Comparison of ENCODE assay signal across 23 cellular contexts in genomic region chr4:146640459-146641061, GRCh38. TPM values are rescaled to one million over a fixed set of nuclear protein-coding genes. Genes with fewer than 3 reads are reported as not detected.
A peak's percentile ranks its signal among the peaks of the same experiment; 100 is the strongest.
DNase-seq lines count a peak whose midpoint lies in the region; ATAC-seq and TF ChIP-seq lines count a peak whose summit lies in the region.
"Had no signal": no experiment of that assay in that cellular context is flagged by ENCODE, and none has a peak within 500 bp of the region (broad histone marks: within the 10 kb centered on the region; RNA-seq: fewer than 3 reads in every experiment).

No MANE protein-coding gene starts in this region.

- H3K4me1 ChIP-seq in ACC112 (ENCODE audit: control insufficient read depth, insufficient read depth, low read length, unreplicated experiment) (peaks cover 4% of the 10 kb centered on the region), GM23248 (ENCODE audit: insufficient read depth) (no peaks in the 10 kb centered on the region)

- POLR2A ChIA-PET in GM10248 (lab: Yijun Ruan, JAX) = no interaction called here

- WGBS in GM23248 (ENCODE audit: low coverage in 1 of 2, low lambda C conversion rate in 2 of 2, missing lambda C conversion rate in 2 of 2), 2 experiments = 5 to 8% methylated on average over 37 of the region's 37 CpGs

- H3K27ac ChIP-seq in ACC112 (ENCODE audit: low read depth, low read length) (no peak overlapping the region), GM23248 (no peak overlapping the region)
- H3K27ac ChIP-seq: cardiac muscle cell, gastrocnemius medialis, pancreas had no signal

- peaks cover 0 to 16% (median 6%) of the 10 kb centered on the region in 5 experiments for H3K9me3 Mint-ChIP-seq in brain

- H3K27ac Mint-ChIP-seq in brain = no peak overlapping the region
- H3K27ac Mint-ChIP-seq: activated CD4-positive, alpha-beta T cell treated with anti-CD3 and anti-CD28 coated beads for 36 hours; immature natural killer cell; stimulated activated naive CD8-positive, alpha-beta T cell treated with anti-CD3 and anti-CD28 coated beads, Interleukin-15, Interleukin-2, amounts not matched to agents 100 ng/mL and 50 ng/mL, for 24 hours had no signal

- H3K4me1 Mint-ChIP-seq in brain = peaks cover 36% of the 10 kb centered on the region

- in situ Hi-C loops in GM23248 (cut with MboI) = no loop called here

- no peak for ATAC-seq in HG03342 (IDR thresholded peaks at IDR 0.05; ENCODE audit: unreplicated experiment)
- ATAC-seq: activated CD4-positive, alpha-beta T cell treated with anti-CD3 and anti-CD28 coated beads for 36 hours; gastrocnemius medialis; pancreas had no signal

- H3F3A ChIP-seq in GM23248 (ENCODE audit: insufficient read depth) = no peaks in the 10 kb centered on the region

- H3K4me2 ChIP-seq in GM23248 (ENCODE audit: unreplicated experiment) = no peak overlapping the region

- H3K36me3 ChIP-seq in ACC112 (ENCODE audit: insufficient read depth, low read length) = no peaks in the 10 kb centered on the region
- H3K36me3 ChIP-seq in GM23248 (ENCODE audit: low read depth) = no peaks in the 10 kb centered on the region
- H3K36me3 ChIP-seq: cardiac muscle cell, gastrocnemius medialis, pancreas had no signal

- H4K20me1 ChIP-seq in GM23248 (ENCODE audit: insufficient read depth) = no peaks in the 10 kb centered on the region

- CTCF ChIA-PET in GM10248 (lab: Yijun Ruan, JAX) = no interaction called here

- H3K9me2 ChIP-seq in GM23248 (ENCODE audit: insufficient read depth) = no peaks in the 10 kb centered on the region

- H3K9ac ChIP-seq in GM23248 = no peak overlapping the region

- peaks cover 100% of the 10 kb centered on the region for H3K27me3 ChIP-seq in ACC112 (ENCODE audit: insufficient read depth, low read length)
- peaks cover 77% of the 10 kb centered on the region for H3K27me3 ChIP-seq in GM23248 (replicated peaks; ENCODE audit: insufficient read depth)

- H2AFZ ChIP-seq in ACC112 (ENCODE audit: low read length, unreplicated experiment) = no peak overlapping the region
- H2AFZ ChIP-seq in GM23248 = no peak overlapping the region

- peak overlapping the region; percentile 48; the same call in 1 of the 2 replicates for H3K4me3 ChIP-seq in ACC112 (ENCODE audit: low read depth, low read length)
- H3K4me3 ChIP-seq in GM23248 = no peak overlapping the region
- H3K4me3 ChIP-seq: cardiac muscle cell, gastrocnemius medialis, pancreas had no signal

- H3K79me2 ChIP-seq in ACC112 (ENCODE audit: control insufficient read depth, insufficient read depth, low read length, unreplicated experiment) = no peaks in the 10 kb centered on the region
- no peaks in the 10 kb centered on the region for H3K79me2 ChIP-seq in GM23248 (ENCODE audit: insufficient read depth)

- no peaks in the 10 kb centered on the region for H3K9me3 ChIP-seq in GM23248 (ENCODE audit: low read depth)
- H3K9me3 ChIP-seq: gastrocnemius medialis, pancreas had no signal

- peak overlapping the region; percentile 66 to 84 (median 82) for H3K4me3 Mint-ChIP-seq in brain
- H3K4me3 Mint-ChIP-seq: stimulated activated naive CD8-positive, alpha-beta T cell treated with anti-CD3 and anti-CD28 coated beads, Interleukin-15, Interleukin-2, amounts not matched to agents 100 ng/mL and 50 ng/mL, for 24 hours had no signal

- no peak for TF ChIP-seq CTCF in brain (conservative IDR thresholded peaks at IDR 0.05)
- no peak for TF ChIP-seq CTCF in GM10248 (IDR thresholded peaks at IDR 0.05; ENCODE audit: control extremely low read depth, extremely low read depth, low read depth, missing control alignments)

- peaks cover 100% of the 10 kb centered on the region for H3K27me3 Mint-ChIP-seq in brain

- DNase-seq in GM23248 (peak; percentile 5), left kidney (ENCODE audit: low read depth, low spot score) (peak; percentile 12), MV-4-11 (lab: John Stamatoyannopoulos, UW) (no peak), GM10248 (ENCODE audit: extremely low spot score) (no peak), globus pallidus (ENCODE audit: low spot score) (no peak)
- DNase-seq: activated CD4-positive, alpha-beta T cell treated with anti-CD3 and anti-CD28 coated beads for 36 hours; gastrocnemius medialis; immature natural killer cell; NCI-H1436; NCI-H524; RPMI8226; stimulated activated CD4-positive, alpha-beta T cell treated with anti-CD3 and anti-CD28 coated beads, Interleukin-1b, Interleukin-23, amount 100 ng/mL, for 48 hours; trophoblast cell had no signal

- no peaks in the 10 kb centered on the region for H3K36me3 Mint-ChIP-seq in brain

RNA-seq across cellular contexts. Expression of gene POU4F2, which starts 1.9 kb away (rescaled TPM):
- total RNA-seq in GM23248 (2014; rRNA removed; shearing (Covaris generic)) = not detected in 2 replicates
- polyA plus RNA-seq in GM23248 (2016; fragmentation: Nextera tagmentation; extraction: Ambion mirVana) (not detected in 2 replicates), brain (ENCODE audit: insufficient read depth, low read depth, low replicate concordance) (not detected)
- total RNA-seq: activated CD4-positive, alpha-beta T cell treated with anti-CD3 and anti-CD28 coated beads for 36 hours; dermis microvascular lymphatic vessel endothelial cell; gastrocnemius medialis; H4; lower leg skin; pancreas had no signal
- polyA plus RNA-seq: cardiac muscle cell, esophagus, immature natural killer cell, pancreas had no signal

Comparison
In these comparisons a context has a peak if more than half of its experiments do, and no peak if none do; other contexts are left out.
1. DNase-seq: peak in GM23248 (single experiment) and left kidney (single experiment); none in MV-4-11 (single experiment), GM10248 (single experiment) and globus pallidus (single experiment).